Comparison of ENCODE assay signal across 1 cellular context in genomic region chr14:54719406-54719805, GRCh38.
A peak's percentile ranks its signal among the peaks of the same experiment; 100 is the strongest.
TF ChIP-seq lines count a peak whose summit lies in the region.

No MANE protein-coding gene starts in this region.

TF ChIP-seq in HepG2, 621 proteins besides CTCF, POLR2A, EP300 and RAD21 (continued from another document):
- peak; percentile 55; the same call in 1 of the 2 replicates for TF ChIP-seq ZBTB34 (CRISPR knock-in tag; IDR thresholded peaks at IDR 0.05)
- no peak for TF ChIP-seq FOXA1 (IDR thresholded peaks at IDR 0.05)
- TF ChIP-seq FOXA1 (CRISPR knock-in tag; IDR thresholded peaks at IDR 0.05) = 0 out of 2 replicates have a peak, but pooled peaks have one; percentile 7
- TF ChIP-seq BRCA1 (CRISPR knock-in tag; IDR thresholded peaks at IDR 0.05) = no peak
- peak; percentile 50; the same call in 1 of the 2 replicates for TF ChIP-seq NCOR1 (IDR thresholded peaks at IDR 0.05; ENCODE audit: borderline replicate concordance, low read length)
- peak; percentile 22; the same call in 1 of the 2 replicates for TF ChIP-seq SMC3 (IDR thresholded peaks at IDR 0.05; ENCODE audit: low read length)
- peak; percentile 88 for TF ChIP-seq HNF4A (CRISPR knock-in tag; IDR thresholded peaks at IDR 0.05)
- 0 out of 2 replicates have a peak, but pooled peaks have one; percentile 20 for TF ChIP-seq HMG20A (CRISPR knock-in tag; IDR thresholded peaks at IDR 0.05; ENCODE audit: borderline replicate concordance)
- TF ChIP-seq ZNF496 (CRISPR knock-in tag; IDR thresholded peaks at IDR 0.05; ENCODE audit: insufficient replicate concordance) = no peak
- TF ChIP-seq AKAP8 (CRISPR knock-in tag; IDR thresholded peaks at IDR 0.05) = no peak
- no peak for TF ChIP-seq ZNF782 (CRISPR knock-in tag; IDR thresholded peaks at IDR 0.05; ENCODE audit: borderline replicate concordance)
- TF ChIP-seq ZBTB26 (CRISPR knock-in tag; IDR thresholded peaks at IDR 0.05; ENCODE audit: borderline replicate concordance) = peak; percentile 32; the same call in 1 of the 2 replicates
- TF ChIP-seq ZNF768 (CRISPR knock-in tag; IDR thresholded peaks at IDR 0.05) = peak; percentile 46; the same call in 1 of the 2 replicates
- TF ChIP-seq ARID5B (CRISPR knock-in tag; IDR thresholded peaks at IDR 0.05) = 0 out of 2 replicates have a peak, but pooled peaks have one; percentile 25
- TF ChIP-seq FOSL2 (CRISPR knock-in tag; IDR thresholded peaks at IDR 0.05) = 0 out of 2 replicates have a peak, but pooled peaks have one; percentile 31
